Comparison of ENCODE assay signal across 22 cellular contexts in genomic region chr4:43485196-43485595, GRCh38.
"Had no signal": no experiment of that assay in that cellular context is flagged by ENCODE, and none has a peak within 500 bp of the region (broad histone marks: within the 10 kb centered on the region; RNA-seq: fewer than 3 reads in every experiment).

No MANE protein-coding gene starts in this region.

- H3K4me1 ChIP-seq: esophagus muscularis mucosa, heart right ventricle, lower lobe of right lung, prostate gland, right atrium auricular region, stomach, thyroid gland had no signal

- ATAC-seq: heart right ventricle; left ventricle myocardium superior; lower lobe of right lung; natural killer cell; sciatic nerve; stimulated activated effector memory CD8-positive, alpha-beta T cell treated with anti-CD3 and anti-CD28 coated beads, Interleukin-12 subunit alpha, Interleukin-12 subunit beta, amount 100 ng/mL, for 72 hours had no signal

- H3K27ac ChIP-seq: coronary artery, esophagus muscularis mucosa, heart right ventricle, lower lobe of right lung, neutrophil, prostate gland, right atrium auricular region, stomach, thyroid gland had no signal

- H3K9me3 ChIP-seq: neutrophil, prostate gland, thyroid gland had no signal

- DNase-seq: dermis blood vessel endothelial cell; effector memory CD4-positive, alpha-beta T cell; foreskin melanocyte; glutamatergic neuron; heart right ventricle; hippocampal formation; left ventricle myocardium superior; lower lobe of right lung; natural killer cell; stimulated activated CD4-positive, alpha-beta T cell treated with anti-CD3 and anti-CD28 coated beads, Interleukin-2, amount 100 ng/mL, for 24 hours; stimulated activated CD4-positive, alpha-beta T cell treated with anti-CD3 and anti-CD28 coated beads, Interleukin-4, amount 100 ng/mL, for 24 hours; stimulated activated naive CD4-positive, alpha-beta T cell treated with Interleukin-2 at 50 U/mL for 16 hours; stomach; thyroid gland; trophoblast cell had no signal

- H3K4me3 ChIP-seq: coronary artery, esophagus muscularis mucosa, heart right ventricle, lower lobe of right lung, prostate gland, right atrium auricular region, stomach, thyroid gland had no signal

- H3K27me3 ChIP-seq: esophagus muscularis mucosa, heart right ventricle, neutrophil, right atrium auricular region, stomach, thyroid gland had no signal

- H3K36me3 ChIP-seq: esophagus muscularis mucosa, heart right ventricle, lower lobe of right lung, neutrophil, prostate gland, right atrium auricular region, stomach, thyroid gland had no signal
